In the genomic region with DNA sequence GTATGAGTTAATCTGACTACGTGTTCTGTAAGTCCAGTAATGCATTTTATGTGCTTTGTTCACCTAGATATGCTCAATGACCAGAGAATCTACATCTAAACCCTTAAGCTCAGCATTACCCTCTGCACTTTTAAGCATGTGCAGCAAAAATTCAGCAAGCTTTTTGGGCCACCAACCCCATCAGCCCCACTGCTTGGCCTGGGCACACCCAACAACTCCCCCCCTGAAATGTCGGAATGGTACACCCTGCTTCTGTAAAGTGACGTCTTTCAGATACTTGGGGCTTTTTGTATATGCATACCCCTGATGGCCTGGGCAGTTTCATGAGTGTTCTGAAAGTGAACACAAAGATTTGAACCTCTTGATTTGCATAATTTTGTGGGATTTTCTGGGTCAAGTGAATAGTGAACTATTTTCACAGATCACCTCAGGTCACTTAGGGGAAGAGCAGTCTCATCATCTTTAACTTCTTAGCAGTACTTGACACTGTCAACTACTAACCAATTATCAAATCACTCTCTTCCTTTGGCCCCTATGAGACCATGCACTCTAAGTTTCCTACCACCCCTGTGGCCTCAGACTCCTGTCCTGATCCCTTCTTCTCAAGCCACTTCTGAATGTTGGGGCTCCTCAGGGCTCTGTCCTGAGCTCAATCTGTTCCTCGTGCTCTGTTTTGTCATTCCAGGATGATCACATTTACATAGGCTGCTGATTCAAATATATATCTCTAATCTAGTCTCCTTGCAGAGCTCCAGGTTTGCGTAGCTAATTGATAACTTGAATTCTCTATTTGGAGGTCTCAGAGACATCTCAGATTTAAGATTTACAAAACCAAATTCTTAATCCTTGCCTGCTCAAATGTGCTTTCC, we compare ENCODE assay signal across 14 cellular contexts. TPM values are rescaled to one million over a fixed set of nuclear protein-coding genes. Genes with fewer than 3 reads are reported as not detected.
DNase-seq lines count a peak whose midpoint lies in the region; ATAC-seq lines count a peak whose summit lies in the region.
"Had no signal": no experiment of that assay in that cellular context is flagged by ENCODE, and none has a peak within 500 bp of the region (broad histone marks: within the 10 kb centered on the region; RNA-seq: fewer than 3 reads in every experiment).

No MANE protein-coding gene starts in this region.

- no peak overlapping the region for H3K4me3 Mint-ChIP-seq in activated CD4-positive, alpha-beta memory T cell treated with anti-CD3 and anti-CD28 coated beads for 36 hours
- H3K4me3 Mint-ChIP-seq: IgD-negative memory B cell had no signal

- intact Hi-C loops in activated CD4-positive, alpha-beta memory T cell treated with anti-CD3 and anti-CD28 coated beads for 36 hours (cut with micrococcal nuclease): no loop called here

- no peaks in the 10 kb centered on the region for H3K4me1 Mint-ChIP-seq in activated CD4-positive, alpha-beta memory T cell treated with anti-CD3 and anti-CD28 coated beads for 36 hours (ENCODE audit: low read depth)

- DNase-seq in DMS79 treated with DMSO at 0.1 percent for 48 hours (lab: John Stamatoyannopoulos, UW): no peak
- DNase-seq in cerebellar nuclear complex (lab: John Stamatoyannopoulos, UW): no peak
- DNase-seq in NCI-H345 (lab: John Stamatoyannopoulos, UW): no peak
- DNase-seq in activated CD4-positive, alpha-beta memory T cell treated with anti-CD3 and anti-CD28 coated beads for 36 hours: no peak
- DNase-seq: activated CD4-positive, CD25-positive, alpha-beta regulatory T cell treated with anti-CD3 and anti-CD28 coated beads, Interleukin-2, amount 50 U/mL, for 72 hours; heart right ventricle; midbrain; right lobe of liver; SHP77 had no signal

- ATAC-seq in GM18498 (IDR thresholded peaks at IDR 0.05; ENCODE audit: unreplicated experiment) (peak; percentile 93), GM19452 (IDR thresholded peaks at IDR 0.05; ENCODE audit: unreplicated experiment) (peak; percentile 94), HG02884 (IDR thresholded peaks at IDR 0.05; ENCODE audit: unreplicated experiment) (peak; percentile 91), HG03565 (IDR thresholded peaks at IDR 0.05; ENCODE audit: unreplicated experiment) (peak; percentile 84)
- ATAC-seq: heart right ventricle, right lobe of liver had no signal

- POLR2A ChIA-PET in activated CD4-positive, alpha-beta memory T cell treated with anti-CD3 and anti-CD28 coated beads for 36 hours (lab: Charles Lee): no interaction called here

- H3K9me3 Mint-ChIP-seq in activated CD4-positive, alpha-beta memory T cell treated with anti-CD3 and anti-CD28 coated beads for 36 hours: peaks cover 3% of the 10 kb centered on the region

- H3K27me3 Mint-ChIP-seq in activated CD4-positive, alpha-beta memory T cell treated with anti-CD3 and anti-CD28 coated beads for 36 hours: peaks cover 7% of the 10 kb centered on the region

- no peak overlapping the region for H3K27ac Mint-ChIP-seq in activated CD4-positive, alpha-beta memory T cell treated with anti-CD3 and anti-CD28 coated beads for 36 hours
- H3K27ac Mint-ChIP-seq: IgD-negative memory B cell had no signal

- no peaks in the 10 kb centered on the region for H3K36me3 Mint-ChIP-seq in activated CD4-positive, alpha-beta memory T cell treated with anti-CD3 and anti-CD28 coated beads for 36 hours
- H3K36me3 Mint-ChIP-seq: IgD-negative memory B cell had no signal

- CTCF ChIA-PET in activated CD4-positive, alpha-beta memory T cell treated with anti-CD3 and anti-CD28 coated beads for 36 hours (lab: Charles Lee): interaction anchor here (0.7 kb wide), 1 partner anchor 146 kb away, joined by 3 read pairs; no protein-coding TSS in a partner anchor

RNA-seq across cellular contexts. Expression of gene PPM1A, which starts 36.3 kb away (rescaled TPM):
- 10 to 100 TPM; 44.0 to 47.3 TPM for total RNA-seq in activated CD4-positive, alpha-beta memory T cell treated with anti-CD3 and anti-CD28 coated beads for 36 hours

RNA-seq across cellular contexts. Expression of gene DHRS7, which starts 47.5 kb away (rescaled TPM):
- total RNA-seq in activated CD4-positive, alpha-beta memory T cell treated with anti-CD3 and anti-CD28 coated beads for 36 hours: 10 to 100 TPM; 70.3 to 74.7 TPM
